ENCODE assay signal across 17 cellular contexts in the genomic region with DNA sequence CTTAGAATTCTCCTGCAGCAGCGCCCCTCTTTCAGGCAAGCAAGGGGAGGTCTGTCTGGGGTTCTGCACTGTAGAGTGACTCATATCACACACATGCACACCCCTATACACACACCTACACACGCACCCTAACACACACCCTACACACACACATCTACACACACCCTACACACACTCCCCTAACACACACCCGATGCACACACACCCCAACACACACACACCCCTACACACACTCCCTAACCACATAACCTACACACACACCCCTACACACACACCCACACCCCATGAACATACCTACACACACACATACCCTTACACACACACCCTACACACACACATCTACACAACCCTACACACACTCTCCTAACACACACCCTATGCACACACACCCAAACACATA.
DNase-seq lines count a peak whose midpoint lies in the region; ATAC-seq, FAIRE-seq and TF ChIP-seq lines count a peak whose summit lies in the region.
"Had no signal": no experiment of that assay in that cellular context is flagged by ENCODE, and none has a peak within 500 bp of the region (broad histone marks: within the 10 kb centered on the region; RNA-seq: fewer than 3 reads in every experiment).

No MANE protein-coding gene starts in this region.

- no peak overlapping the region for H3K23ac ChIP-seq in H1 (ENCODE audit: insufficient read length)

- H3K9ac ChIP-seq in DND-41 (ENCODE audit: low read depth, low read length) (no peak overlapping the region), H1 (replicated peaks in 1 of 4; ENCODE audit: extremely low read depth in 1 of 4, low read depth in 3 of 4, low read length in 3 of 4) (no peak overlapping the region)
- H3K9ac ChIP-seq: BLaER1 treated with 17β-estradiol and CSF1 and Interleukin-3, amounts not matched to agents 10 nM and 100 nM; GM23248 had no signal

- H4K5ac ChIP-seq in H1 (ENCODE audit: insufficient read length, low read depth, low read length): no peak overlapping the region

- DNase-seq in DND-41: no peak
- no peak for DNase-seq in HTR-8/SVneo (ENCODE audit: insufficient read length, low spot score)
- no peak for DNase-seq in H1 (ENCODE audit: low read depth in 1 of 2, low spot score in 2 of 2)
- DNase-seq in stimulated activated effector memory CD8-positive, alpha-beta T cell treated with anti-CD3 and anti-CD28 coated beads, Interleukin-12 subunit alpha, Interleukin-12 subunit beta, amount 100 ng/mL, for 72 hours (ENCODE audit: low spot score in 2 of 2): no peak
- no peak for DNase-seq in amniotic stem cell (lab: John Stamatoyannopoulos, UW)
- no peak for DNase-seq in germinal center (ENCODE audit: low spot score)
- DNase-seq in T-helper 2 cell treated with Interferon-gamma antibody and Interleukin-4, amounts not matched to agents 5 μg/mL and 100 μg/mL, for 36 hours (ENCODE audit: low spot score): no peak
- DNase-seq: Calu3; CD8-positive, alpha-beta T cell; DMS79 treated with DMSO at 0.1 percent for 48 hours; EL; GM23248; HCEC 1CT had no signal

- peak overlapping the region; percentile 25 for H4K91ac ChIP-seq in H1 (replicated peaks; ENCODE audit: insufficient read length, low read length)

- no peaks in the 10 kb centered on the region for H3K79me1 ChIP-seq in H1 (ENCODE audit: low read depth, low read length)

- no peak for TF ChIP-seq POLR2A in H1 (IDR thresholded peaks at IDR 0.05; ENCODE audit: control extremely low read depth in 1 of 2, low read depth in 2 of 2, low read length in 2 of 2)

- no peak overlapping the region for H2BK20ac ChIP-seq in H1 (ENCODE audit: low read length)

- 100% methylated on average over 1 to 3 of the region's 3 CpGs for WGBS in H1 (ENCODE audit: extremely low coverage in 1 of 2, insufficient coverage in 1 of 2, insufficient read length in 1 of 2, insufficient replicate concordance in 2 of 2, low coverage in 1 of 2, low lambda C conversion rate in 2 of 2, missing lambda C conversion rate in 1 of 2), 2 experiments

- H2BK5ac ChIP-seq in H1 (ENCODE audit: low read depth, low read length): peak overlapping the region; percentile 52

- no peak overlapping the region for H3K4me2 ChIP-seq in DND-41 (ENCODE audit: insufficient read depth, low read length)
- H3K4me2 ChIP-seq in H1 (ENCODE audit: insufficient read depth in 1 of 2, low read depth in 2 of 2, low read length in 2 of 2): no peak overlapping the region
- H3K4me2 ChIP-seq: BLaER1 treated with 17β-estradiol and CSF1 and Interleukin-3, amounts not matched to agents 10 nM and 100 nM had no signal

- no peak for TF ChIP-seq RAD21 in H1 (IDR thresholded peaks at IDR 0.05 in 1 of 2, conservative IDR thresholded peaks at IDR 0.05 in 1 of 2; ENCODE audit: low read depth in 2 of 2, low read length in 2 of 2)

- no peaks in the 10 kb centered on the region for H3K4me1 ChIP-seq in DND-41 (ENCODE audit: insufficient read depth, low read length)
- H3K4me1 ChIP-seq in H1 (replicated peaks in 1 of 4; ENCODE audit: control insufficient read depth in 3 of 4, insufficient read depth in 4 of 4, low read length in 3 of 4): no peaks in the 10 kb centered on the region

- H2AK5ac ChIP-seq in H1 (ENCODE audit: low read depth, low read length): peak overlapping the region; percentile 96; the same call in 1 of the 2 replicates

- H2BK12ac ChIP-seq in H1 (ENCODE audit: low read depth, low read length): 0 out of 2 replicates have a peak overlapping the region, but pooled peaks have one; percentile 29

- no peak overlapping the region for H3K27ac Mint-ChIP-seq in stimulated activated effector memory CD8-positive, alpha-beta T cell treated with anti-CD3 and anti-CD28 coated beads, Interleukin-12 subunit alpha, Interleukin-12 subunit beta, amount 100 ng/mL, for 72 hours
- no peak overlapping the region for H3K27ac Mint-ChIP-seq in T-helper 2 cell treated with Interferon-gamma antibody and Interleukin-4, amounts not matched to agents 5 μg/mL and 100 μg/mL, for 36 hours
- H3K27ac Mint-ChIP-seq: B cell; CD8-positive, alpha-beta T cell had no signal

- CTCF ChIA-PET in H1 (lab: Charles Lee; ENCODE audit: partially characterized antibody): no interaction called here

- H3K27me3 Mint-ChIP-seq in T-helper 2 cell treated with Interferon-gamma antibody and Interleukin-4, amounts not matched to agents 5 μg/mL and 100 μg/mL, for 36 hours (ENCODE audit: low read depth): no peaks in the 10 kb centered on the region
- H3K27me3 Mint-ChIP-seq: B cell had no signal

- H3K56ac ChIP-seq in H1 (replicated peaks; ENCODE audit: insufficient read length, low read depth, low read length): peak overlapping the region; percentile 95

- FAIRE-seq in HTR-8/SVneo (lab: Jason Lieb, UNC) (peak; percentile 69), H1 (lab: Jason Lieb, UNC) (no peak)
- FAIRE-seq: GM12878, H54 had no signal

- H3K9me3 ChIP-seq in DND-41 (ENCODE audit: insufficient read depth, low read length, severe bottlenecking) (peaks cover 10% of the 10 kb centered on the region), H1 (ENCODE audit: insufficient read depth in 2 of 2, low read depth in 1 of 2, low read length in 1 of 2) (peaks cover 14 to 19% of the 10 kb centered on the region in 2 experiments; a peak in 3 of 4 replicates)

- peaks cover 17% of the 10 kb centered on the region for H3K23me2 ChIP-seq in H1 (ENCODE audit: low read depth, low read length)

- no peaks in the 10 kb centered on the region for H3K4me1 Mint-ChIP-seq in stimulated activated effector memory CD8-positive, alpha-beta T cell treated with anti-CD3 and anti-CD28 coated beads, Interleukin-12 subunit alpha, Interleukin-12 subunit beta, amount 100 ng/mL, for 72 hours
- no peaks in the 10 kb centered on the region for H3K4me1 Mint-ChIP-seq in T-helper 2 cell treated with Interferon-gamma antibody and Interleukin-4, amounts not matched to agents 5 μg/mL and 100 μg/mL, for 36 hours (ENCODE audit: low read depth)
- H3K4me1 Mint-ChIP-seq: B cell had no signal

- H3K79me2 ChIP-seq in DND-41 (ENCODE audit: insufficient read depth, low read length) (no peaks in the 10 kb centered on the region), H1 (ENCODE audit: control insufficient read depth in 1 of 2, insufficient read depth in 2 of 2, low read length in 2 of 2) (no peaks in the 10 kb centered on the region)

- no peak overlapping the region for H3K18ac ChIP-seq in H1 (ENCODE audit: extremely low read depth, low read length)

- H3K27ac ChIP-seq in DND-41 (ENCODE audit: low read length) (no peak overlapping the region), H1 (ENCODE audit: low read depth, low read length) (no peak overlapping the region)
- H3K27ac ChIP-seq: BLaER1 treated with 17β-estradiol and CSF1 and Interleukin-3, amounts not matched to agents 10 nM and 100 nM; GM23248 had no signal

- H3K9me3 Mint-ChIP-seq in stimulated activated effector memory CD8-positive, alpha-beta T cell treated with anti-CD3 and anti-CD28 coated beads, Interleukin-12 subunit alpha, Interleukin-12 subunit beta, amount 100 ng/mL, for 72 hours: peaks cover 4% of the 10 kb centered on the region
- H3K9me3 Mint-ChIP-seq in T-helper 2 cell treated with Interferon-gamma antibody and Interleukin-4, amounts not matched to agents 5 μg/mL and 100 μg/mL, for 36 hours: peaks cover 3% of the 10 kb centered on the region
- H3K9me3 Mint-ChIP-seq: CD8-positive, alpha-beta T cell had no signal

- H3K36me3 Mint-ChIP-seq in stimulated activated effector memory CD8-positive, alpha-beta T cell treated with anti-CD3 and anti-CD28 coated beads, Interleukin-12 subunit alpha, Interleukin-12 subunit beta, amount 100 ng/mL, for 72 hours: peaks cover 5% of the 10 kb centered on the region
- no peaks in the 10 kb centered on the region for H3K36me3 Mint-ChIP-seq in T-helper 2 cell treated with Interferon-gamma antibody and Interleukin-4, amounts not matched to agents 5 μg/mL and 100 μg/mL, for 36 hours (ENCODE audit: low read depth)
- H3K36me3 Mint-ChIP-seq: CD8-positive, alpha-beta T cell had no signal

- H3K4ac ChIP-seq in H1 (replicated peaks; ENCODE audit: insufficient read length, low read depth, low read length): no peak overlapping the region

- no peak overlapping the region for H2BK15ac ChIP-seq in H1 (ENCODE audit: low read length)

- H3K4me3 Mint-ChIP-seq in stimulated activated effector memory CD8-positive, alpha-beta T cell treated with anti-CD3 and anti-CD28 coated beads, Interleukin-12 subunit alpha, Interleukin-12 subunit beta, amount 100 ng/mL, for 72 hours: no peak overlapping the region
- H3K4me3 Mint-ChIP-seq in T-helper 2 cell treated with Interferon-gamma antibody and Interleukin-4, amounts not matched to agents 5 μg/mL and 100 μg/mL, for 36 hours: no peak overlapping the region
- H3K4me3 Mint-ChIP-seq: B cell; CD8-positive, alpha-beta T cell had no signal

- H2AFZ ChIP-seq in DND-41 (ENCODE audit: low read depth, low read length): no peak overlapping the region
- H2AFZ ChIP-seq in H1 (ENCODE audit: low read length): no peak overlapping the region
- H2AFZ ChIP-seq: GM23248 had no signal

- no peak for TF ChIP-seq EP300 in H1 (IDR thresholded peaks at IDR 0.05; ENCODE audit: borderline replicate concordance in 1 of 2, low read depth in 2 of 2, low read length in 2 of 2)

- no peak overlapping the region for H3K4me3 ChIP-seq in DND-41 (ENCODE audit: low read depth in 1 of 2, low read length in 2 of 2)
- H3K4me3 ChIP-seq in H1 (ENCODE audit: extremely low read depth in 1 of 4, insufficient read depth in 2 of 4, low read depth in 3 of 4, low read length in 4 of 4): no peak overlapping the region
- H3K4me3 ChIP-seq: BLaER1 treated with 17β-estradiol and CSF1 and Interleukin-3, amounts not matched to agents 10 nM and 100 nM; GM12878; GM23248 had no signal

- ATAC-seq in DND-41 (ENCODE audit: insufficient read depth, low read depth): peak; percentile 47; the same call in 2 of the 3 replicates
- peak; percentile 19 for ATAC-seq in stimulated activated effector memory CD8-positive, alpha-beta T cell treated with anti-CD3 and anti-CD28 coated beads, Interleukin-12 subunit alpha, Interleukin-12 subunit beta, amount 100 ng/mL, for 72 hours
- ATAC-seq: CD8-positive, alpha-beta T cell; GM12878 had no signal

- H4K8ac ChIP-seq in H1 (ENCODE audit: extremely low read depth, insufficient read depth, low read length): no peak overlapping the region

- H3K36me3 ChIP-seq in DND-41 (ENCODE audit: insufficient read depth, low read length) (no peaks in the 10 kb centered on the region), H1 (ENCODE audit: control insufficient read depth in 2 of 4, insufficient read depth in 4 of 4, low read length in 3 of 4) (no peaks in the 10 kb centered on the region; a peak in 1 of 8 replicates)

- H3K14ac ChIP-seq in H1 (ENCODE audit: insufficient read length): no peak overlapping the region

- H3K27me3 ChIP-seq in DND-41 (ENCODE audit: insufficient read depth, low read length, poor library complexity): no peaks in the 10 kb centered on the region
- no peaks in the 10 kb centered on the region for H3K27me3 ChIP-seq in H1 (replicated peaks in 1 of 4; ENCODE audit: control insufficient read depth in 3 of 4, extremely low read depth in 1 of 4, insufficient read depth in 3 of 4, low read length in 3 of 4)
- H3K27me3 ChIP-seq: BLaER1 treated with 17β-estradiol and CSF1 and Interleukin-3, amounts not matched to agents 10 nM and 100 nM had no signal

- POLR2A ChIA-PET in H1 (lab: Charles Lee; ENCODE audit: partially characterized antibody): no interaction called here

- TF ChIP-seq CTCF in DND-41 (IDR thresholded peaks at IDR 0.05; ENCODE audit: borderline replicate concordance, extremely low read depth, low read length, poor library complexity, severe bottlenecking) (no peak), H1 (IDR thresholded peaks at IDR 0.05; ENCODE audit: control extremely low read depth in 1 of 3, insufficient read depth in 1 of 3, low read depth in 1 of 3, low read length in 3 of 3) (no peak)

- H2BK120ac ChIP-seq in H1 (replicated peaks; ENCODE audit: low read depth, low read length): no peak overlapping the region

- H4K20me1 ChIP-seq in DND-41 (ENCODE audit: insufficient read depth, low read length) (no peaks in the 10 kb centered on the region), H1 (replicated peaks in 1 of 2; ENCODE audit: control insufficient read depth in 1 of 2, insufficient read depth in 2 of 2, low read length in 2 of 2) (peaks cover 0 to 11% of the 10 kb centered on the region in 2 experiments)
- H4K20me1 ChIP-seq: BLaER1 treated with 17β-estradiol and CSF1 and Interleukin-3, amounts not matched to agents 10 nM and 100 nM had no signal
